Comparison of ENCODE assay signal across 8 cellular contexts in the genomic region with DNA sequence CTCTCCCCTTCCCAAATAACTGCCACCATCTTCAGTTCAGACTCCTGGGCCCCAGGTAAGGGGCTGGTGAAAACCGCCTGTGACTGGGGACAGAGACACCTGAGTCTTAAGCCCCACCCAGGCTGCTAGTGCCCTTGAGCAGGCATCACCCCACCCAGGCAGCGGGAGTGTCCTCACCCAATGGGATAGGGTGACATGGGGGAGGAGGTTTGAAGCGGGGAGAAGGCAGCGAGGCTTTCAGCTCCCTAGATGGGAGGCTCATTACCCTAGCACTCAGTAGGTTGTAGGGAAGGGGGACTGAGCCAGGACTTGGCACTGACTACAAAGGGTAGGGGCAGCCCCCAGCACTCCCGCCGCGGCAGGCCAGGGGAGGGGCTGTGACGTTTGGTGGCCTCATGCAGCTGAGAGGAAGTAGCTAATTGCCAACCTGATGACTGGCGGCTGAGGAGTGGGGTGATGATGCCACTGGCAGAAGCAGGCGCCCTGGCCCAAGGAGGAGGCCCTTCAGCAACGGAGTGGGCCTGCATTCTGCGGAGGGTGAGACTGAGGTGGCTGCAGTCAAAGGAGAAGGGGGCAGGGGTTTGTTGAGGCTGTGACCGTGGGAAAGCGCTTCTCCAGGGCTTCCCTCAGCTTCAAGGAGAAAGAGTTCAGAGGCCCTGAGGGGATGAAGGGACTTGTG.
DNase-seq lines count a peak whose midpoint lies in the region; ATAC-seq, FAIRE-seq and TF ChIP-seq lines count a peak whose summit lies in the region.

No MANE protein-coding gene starts in this region.

- ATAC-seq in HG03460 (IDR thresholded peaks at IDR 0.05; ENCODE audit: unreplicated experiment) (peak; percentile 60), left colon (peak; percentile 77)

- DNase-seq in SHP77 treated with DMSO at 0.1 percent for 48 hours (lab: John Stamatoyannopoulos, UW) (peak; percentile 66), left colon (peak; percentile 73 to 92), frontal cortex (ENCODE audit: low spot score in 2 of 2) (no peak), hippocampal formation (lab: John Stamatoyannopoulos, UW) (no peak), cerebellum (ENCODE audit: low spot score) (no peak), T-helper 9 cell (no peak)

- intact Hi-C loops in left colon (cut with DNase I, micrococcal nuclease) = no loop called here

- no peak for FAIRE-seq in frontal cortex (lab: Jason Lieb, UNC)

- peak; percentile 62 for TF ChIP-seq POLR2A in GM18526 (IDR thresholded peaks at IDR 0.05; ENCODE audit: extremely low read depth, insufficient read length)

Comparison
In these comparisons a context has a peak if more than half of its experiments do, and no peak if none do; other contexts are left out.
1. DNase-seq: peak in SHP77 treated with DMSO at 0.1 percent for 48 hours (single experiment) and left colon (2 of 2); none in frontal cortex (0 of 2), hippocampal formation (0 of 2), cerebellum (single experiment) and T-helper 9 cell (single experiment).